Comparison of ENCODE assay signal across 22 cellular contexts in genomic region chr19:10919352-10920287, GRCh38. TPM values are rescaled to one million over a fixed set of nuclear protein-coding genes. Genes with fewer than 3 reads are reported as not detected.
DNase-seq lines count a peak whose midpoint lies in the region; TF ChIP-seq lines count a peak whose summit lies in the region.
"Had no signal": no experiment of that assay in that cellular context is flagged by ENCODE, and none has a peak within 500 bp of the region (broad histone marks: within the 10 kb centered on the region; RNA-seq: fewer than 3 reads in every experiment).

No MANE protein-coding gene starts in this region.

- H3K4me3 Mint-ChIP-seq in brain, result no peak overlapping the region
- H3K4me3 Mint-ChIP-seq: activated CD8-positive, alpha-beta memory T cell treated with anti-CD3 and anti-CD28 coated beads, Interleukin-2, amount 10 ng/mL, durations not matched to agents 7 days and 5 days; memory B cell; naive thymus-derived CD4-positive, alpha-beta T cell had no signal

- H3K9ac ChIP-seq in trophoblast cell (ENCODE audit: low read length), result no peak overlapping the region
- H3K9ac ChIP-seq: SK-N-SH had no signal

- H3K27me3 ChIP-seq in trophoblast cell (ENCODE audit: insufficient read depth, low read length), result no peaks in the 10 kb centered on the region
- H3K27me3 ChIP-seq: testis had no signal

- no peaks in the 10 kb centered on the region for H3K9me3 ChIP-seq in trophoblast cell (ENCODE audit: insufficient read depth, low read depth, low read length)
- H3K9me3 ChIP-seq: SK-N-SH, testis had no signal

- no peak for TF ChIP-seq CTCF in brain (conservative IDR thresholded peaks at IDR 0.05)

- peaks cover 4 to 6% of the 10 kb centered on the region in 2 experiments for H3K4me1 ChIP-seq in trophoblast cell (ENCODE audit: control insufficient read depth in 1 of 2, insufficient read depth in 2 of 2, low read length in 2 of 2)
- H3K4me1 ChIP-seq: testis had no signal

- no peak overlapping the region for H4K12ac ChIP-seq in trophoblast cell (ENCODE audit: low read depth, low read length)

- H3K36me3 Mint-ChIP-seq in brain, result peaks cover 36% of the 10 kb centered on the region
- H3K36me3 Mint-ChIP-seq: activated CD8-positive, alpha-beta memory T cell treated with anti-CD3 and anti-CD28 coated beads, Interleukin-2, amount 10 ng/mL, durations not matched to agents 7 days and 5 days had no signal

- H3K27ac Mint-ChIP-seq in brain, result peak overlapping the region in 3 of 5 experiments; percentile 23 to 59 (median 48)
- H3K27ac Mint-ChIP-seq: activated CD8-positive, alpha-beta memory T cell treated with anti-CD3 and anti-CD28 coated beads, Interleukin-2, amount 10 ng/mL, durations not matched to agents 7 days and 5 days had no signal

- no peak overlapping the region for H2AFZ ChIP-seq in trophoblast cell (ENCODE audit: insufficient read depth, low read length, poor library complexity)

- H3K14ac ChIP-seq in trophoblast cell (ENCODE audit: low read length), result no peak overlapping the region

- H3K79me1 ChIP-seq in trophoblast cell (ENCODE audit: low read length), result no peaks in the 10 kb centered on the region

- peak overlapping the region; percentile 3 for H3K4me3 ChIP-seq in trophoblast cell (ENCODE audit: low read depth, low read length)
- H3K4me3 ChIP-seq: smooth muscle cell, testis had no signal

- H2BK5ac ChIP-seq in trophoblast cell (ENCODE audit: low read depth, low read length, poor library complexity), result no peak overlapping the region

- H3K79me2 ChIP-seq in trophoblast cell (ENCODE audit: control insufficient read depth, insufficient read depth, low read length, poor library complexity), result no peaks in the 10 kb centered on the region

- no peaks in the 10 kb centered on the region for H3K9me3 Mint-ChIP-seq in brain
- H3K9me3 Mint-ChIP-seq: memory B cell had no signal

- no peak overlapping the region for H4K91ac ChIP-seq in trophoblast cell (ENCODE audit: low read depth, low read length)

- H2BK12ac ChIP-seq in trophoblast cell (ENCODE audit: low read length), result no peak overlapping the region

- no CpG with 5 or more reads among the region's 26 CpGs for WGBS in trophoblast cell (ENCODE audit: extremely low coverage, insufficient coverage, insufficient read length)

- H4K8ac ChIP-seq in trophoblast cell (ENCODE audit: low read depth, low read length), result no peak overlapping the region

- H3K4ac ChIP-seq in trophoblast cell (ENCODE audit: low read depth, low read length), result no peak overlapping the region

- no peaks in the 10 kb centered on the region for H3K4me1 Mint-ChIP-seq in brain
- H3K4me1 Mint-ChIP-seq: activated CD8-positive, alpha-beta memory T cell treated with anti-CD3 and anti-CD28 coated beads, Interleukin-2, amount 10 ng/mL, durations not matched to agents 7 days and 5 days had no signal

- no peak overlapping the region for H2BK120ac ChIP-seq in trophoblast cell (ENCODE audit: insufficient read depth, low read length, poor library complexity)

- H2AK5ac ChIP-seq in trophoblast cell (ENCODE audit: low read length), result no peak overlapping the region

- DNase-seq in NCI-H1417 (lab: John Stamatoyannopoulos, UW), result peak; percentile 10 to 50 (median 28)
- no peak for DNase-seq in NCI-H1417 treated with DMSO at 0.1 percent for 48 hours (lab: John Stamatoyannopoulos, UW)
- peak; percentile 77 for DNase-seq in NCI-H2029 (lab: John Stamatoyannopoulos, UW)
- DNase-seq in trophoblast cell, result no peak
- DNase-seq in stimulated activated naive CD4-positive, alpha-beta T cell (lab: John Stamatoyannopoulos, UW), result no peak
- no peak for DNase-seq in GM19238 (ENCODE audit: insufficient read length, low spot score)
- no peak for DNase-seq in AG08395 (ENCODE audit: low spot score)
- DNase-seq: 8988T; activated CD8-positive, alpha-beta memory T cell treated with anti-CD3 and anti-CD28 coated beads, Interleukin-2, amount 10 ng/mL, durations not matched to agents 7 days and 5 days; activated gamma-delta T cell; amniotic stem cell; cerebellar nuclear complex; effector memory CD4-positive, alpha-beta T cell; naive thymus-derived CD4-positive, alpha-beta T cell; NCI-H524 treated with DMSO at 0.1 percent for 48 hours; stimulated activated CD4-positive, alpha-beta T cell treated with anti-CD3 and anti-CD28 coated beads, Interleukin-4, amount 100 ng/mL, for 24 hours; T-helper 9 cell; testis had no signal

- H3K27me3 Mint-ChIP-seq in brain, result no peaks in the 10 kb centered on the region
- H3K27me3 Mint-ChIP-seq: activated CD8-positive, alpha-beta memory T cell treated with anti-CD3 and anti-CD28 coated beads, Interleukin-2, amount 10 ng/mL, durations not matched to agents 7 days and 5 days; memory B cell; naive thymus-derived CD4-positive, alpha-beta T cell had no signal

- no peak overlapping the region for H3K4me2 ChIP-seq in trophoblast cell (ENCODE audit: low read length)
- H3K4me2 ChIP-seq: SK-N-SH, smooth muscle cell had no signal

- peaks cover 75 to 83% of the 10 kb centered on the region in 2 experiments for H3K36me3 ChIP-seq in trophoblast cell (ENCODE audit: control insufficient read depth in 1 of 2, insufficient read depth in 2 of 2, low read length in 2 of 2)

- H3K27ac ChIP-seq in trophoblast cell (ENCODE audit: low read depth, low read length), result no peak overlapping the region
- H3K27ac ChIP-seq: testis had no signal

- H3K18ac ChIP-seq in trophoblast cell (ENCODE audit: low read length), result no peak overlapping the region

- H3K23ac ChIP-seq in trophoblast cell (ENCODE audit: low read length), result no peak overlapping the region

RNA-seq across cellular contexts. Expression of gene YIPF2, which starts 8.8 kb away (rescaled TPM):
- 55.1 TPM for polyA plus RNA-seq in brain (ENCODE audit: insufficient read depth, low read depth, low replicate concordance)
- 98.9 and 102 TPM in 2 replicates for polyA plus RNA-seq in trophoblast cell (2013)

RNA-seq across cellular contexts. Expression of gene TIMM29, which starts 9.0 kb away (rescaled TPM):
- polyA plus RNA-seq in brain (ENCODE audit: insufficient read depth, low read depth, low replicate concordance), result 18.0 TPM
- polyA plus RNA-seq in trophoblast cell (2013), result 21.1 and 21.2 TPM in 2 replicates

RNA-seq across cellular contexts. Expression of gene SMARCA4, which starts 41.2 kb away (rescaled TPM):
- polyA plus RNA-seq in brain (ENCODE audit: insufficient read depth, low read depth, low replicate concordance), result 131 TPM
- polyA plus RNA-seq in trophoblast cell (2013), result 117 and 121 TPM in 2 replicates

RNA-seq across cellular contexts. Expression of gene CARM1, which starts 48.3 kb away (rescaled TPM):
- polyA plus RNA-seq in brain (ENCODE audit: insufficient read depth, low read depth, low replicate concordance), result 40.8 TPM
- polyA plus RNA-seq in trophoblast cell (2013), result 77.7 and 79.2 TPM in 2 replicates

Comparison
In these comparisons a context has a peak if more than half of its experiments do, and no peak if none do; other contexts are left out.
1. DNase-seq: peak in NCI-H1417 (3 of 3) and NCI-H2029 (single experiment); none in NCI-H1417 treated with DMSO at 0.1 percent for 48 hours (single experiment), trophoblast cell (0 of 2), stimulated activated naive CD4-positive, alpha-beta T cell (0 of 6), GM19238 (single experiment) and AG08395 (single experiment).